1 cellular context compared by ENCODE assay signal in the genomic region with DNA sequence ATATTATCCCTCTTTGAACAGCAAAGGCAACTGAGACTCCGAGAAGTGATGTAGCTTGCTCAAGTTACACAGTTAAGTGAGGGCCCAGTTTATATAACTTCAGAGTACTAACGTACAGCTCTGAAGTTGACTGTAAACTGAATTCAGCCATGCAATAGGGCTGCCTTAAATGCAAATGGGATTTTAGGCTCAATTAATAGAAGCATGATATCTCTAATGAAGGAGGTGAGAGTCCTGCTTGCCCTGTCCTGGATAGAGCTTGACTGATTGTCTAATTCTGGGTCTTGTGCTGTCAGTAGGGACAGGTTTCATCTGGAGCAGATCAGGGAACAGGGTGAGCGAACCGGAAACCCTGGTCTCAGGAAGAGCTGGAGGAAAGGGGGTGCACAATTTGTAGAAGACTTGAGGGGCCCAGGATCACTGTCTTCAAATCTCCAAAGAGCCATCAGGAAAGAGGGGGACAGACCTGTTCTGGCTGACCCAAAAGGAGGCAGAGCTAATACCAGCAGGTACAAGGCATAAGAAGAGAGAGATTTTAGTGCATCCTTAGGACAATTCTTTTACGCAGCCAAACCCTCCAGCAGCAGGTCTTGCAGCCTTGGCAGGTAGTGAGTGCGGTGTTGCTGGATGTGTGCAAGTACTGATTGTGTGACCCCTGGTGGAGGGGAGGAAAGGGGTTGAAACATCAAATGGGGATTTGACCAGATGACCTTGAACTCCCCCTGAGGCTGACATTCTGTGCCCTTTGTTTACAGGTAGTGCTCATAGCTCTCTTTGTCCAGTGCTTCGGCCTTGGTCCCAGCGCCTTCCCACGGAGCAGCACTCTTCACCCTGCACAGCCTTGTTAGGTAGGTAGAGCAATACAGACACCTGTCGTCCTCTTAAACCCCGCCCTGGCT.
TF ChIP-seq lines count a peak whose summit lies in the region.

No MANE protein-coding gene starts in this region.

TF ChIP-seq in HepG2, 621 proteins besides CTCF, POLR2A, EP300 and RAD21 (continued from another document and continues in another):
- TF ChIP-seq, protein P1, sequence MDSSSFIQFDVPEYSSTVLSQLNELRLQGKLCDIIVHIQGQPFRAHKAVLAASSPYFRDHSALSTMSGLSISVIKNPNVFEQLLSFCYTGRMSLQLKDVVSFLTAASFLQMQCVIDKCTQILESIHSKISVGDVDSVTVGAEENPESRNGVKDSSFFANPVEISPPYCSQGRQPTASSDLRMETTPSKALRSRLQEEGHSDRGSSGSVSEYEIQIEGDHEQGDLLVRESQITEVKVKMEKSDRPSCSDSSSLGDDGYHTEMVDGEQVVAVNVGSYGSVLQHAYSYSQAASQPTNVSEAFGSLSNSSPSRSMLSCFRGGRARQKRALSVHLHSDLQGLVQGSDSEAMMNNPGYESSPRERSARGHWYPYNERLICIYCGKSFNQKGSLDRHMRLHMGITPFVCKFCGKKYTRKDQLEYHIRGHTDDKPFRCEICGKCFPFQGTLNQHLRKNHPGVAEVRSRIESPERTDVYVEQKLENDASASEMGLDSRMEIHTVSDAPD (CRISPR knock-in tag; IDR thresholded peaks at IDR 0.05), result no peak
- no peak; the same call in 1 of the 2 replicates for TF ChIP-seq ZNF556 (CRISPR knock-in tag; IDR thresholded peaks at IDR 0.05; ENCODE audit: borderline replicate concordance)
- TF ChIP-seq ZNF501 (CRISPR knock-in tag; IDR thresholded peaks at IDR 0.05), result no peak; the same call in 1 of the 2 replicates
- TF ChIP-seq, protein P2, sequence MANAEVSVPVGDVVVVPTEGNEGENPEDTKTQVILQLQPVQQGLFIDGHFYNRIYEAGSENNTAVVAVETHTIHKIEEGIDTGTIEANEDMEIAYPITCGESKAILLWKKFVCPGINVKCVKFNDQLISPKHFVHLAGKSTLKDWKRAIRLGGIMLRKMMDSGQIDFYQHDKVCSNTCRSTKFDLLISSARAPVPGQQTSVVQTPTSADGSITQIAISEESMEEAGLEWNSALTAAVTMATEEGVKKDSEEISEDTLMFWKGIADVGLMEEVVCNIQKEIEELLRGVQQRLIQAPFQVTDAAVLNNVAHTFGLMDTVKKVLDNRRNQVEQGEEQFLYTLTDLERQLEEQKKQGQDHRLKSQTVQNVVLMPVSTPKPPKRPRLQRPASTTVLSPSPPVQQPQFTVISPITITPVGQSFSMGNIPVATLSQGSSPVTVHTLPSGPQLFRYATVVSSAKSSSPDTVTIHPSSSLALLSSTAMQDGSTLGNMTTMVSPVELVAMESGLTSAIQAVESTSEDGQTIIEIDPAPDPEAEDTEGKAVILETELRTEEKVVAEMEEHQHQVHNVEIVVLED (CRISPR knock-in tag; IDR thresholded peaks at IDR 0.05; ENCODE audit: borderline replicate concordance), result no peak
- no peak for TF ChIP-seq ZNF256 (CRISPR knock-in tag; conservative IDR thresholded peaks at IDR 0.05)
- TF ChIP-seq, protein P3, sequence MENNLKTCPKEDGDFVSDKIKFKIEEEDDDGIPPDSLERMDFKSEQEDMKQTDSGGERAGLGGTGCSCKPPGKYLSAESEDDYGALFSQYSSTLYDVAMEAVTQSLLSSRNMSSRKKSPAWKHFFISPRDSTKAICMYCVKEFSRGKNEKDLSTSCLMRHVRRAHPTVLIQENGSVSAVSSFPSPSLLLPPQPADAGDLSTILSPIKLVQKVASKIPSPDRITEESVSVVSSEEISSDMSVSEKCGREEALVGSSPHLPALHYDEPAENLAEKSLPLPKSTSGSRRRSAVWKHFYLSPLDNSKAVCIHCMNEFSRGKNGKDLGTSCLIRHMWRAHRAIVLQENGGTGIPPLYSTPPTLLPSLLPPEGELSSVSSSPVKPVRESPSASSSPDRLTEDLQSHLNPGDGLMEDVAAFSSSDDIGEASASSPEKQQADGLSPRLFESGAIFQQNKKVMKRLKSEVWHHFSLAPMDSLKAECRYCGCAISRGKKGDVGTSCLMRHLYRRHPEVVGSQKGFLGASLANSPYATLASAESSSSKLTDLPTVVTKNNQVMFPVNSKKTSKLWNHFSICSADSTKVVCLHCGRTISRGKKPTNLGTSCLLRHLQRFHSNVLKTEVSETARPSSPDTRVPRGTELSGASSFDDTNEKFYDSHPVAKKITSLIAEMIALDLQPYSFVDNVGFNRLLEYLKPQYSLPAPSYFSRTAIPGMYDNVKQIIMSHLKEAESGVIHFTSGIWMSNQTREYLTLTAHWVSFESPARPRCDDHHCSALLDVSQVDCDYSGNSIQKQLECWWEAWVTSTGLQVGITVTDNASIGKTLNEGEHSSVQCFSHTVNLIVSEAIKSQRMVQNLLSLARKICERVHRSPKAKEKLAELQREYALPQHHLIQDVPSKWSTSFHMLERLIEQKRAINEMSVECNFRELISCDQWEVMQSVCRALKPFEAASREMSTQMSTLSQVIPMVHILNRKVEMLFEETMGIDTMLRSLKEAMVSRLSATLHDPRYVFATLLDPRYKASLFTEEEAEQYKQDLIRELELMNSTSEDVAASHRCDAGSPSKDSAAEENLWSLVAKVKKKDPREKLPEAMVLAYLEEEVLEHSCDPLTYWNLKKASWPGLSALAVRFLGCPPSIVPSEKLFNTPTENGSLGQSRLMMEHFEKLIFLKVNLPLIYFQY (CRISPR knock-in tag; IDR thresholded peaks at IDR 0.05; ENCODE audit: borderline replicate concordance), result no peak
- TF ChIP-seq, protein P4, sequence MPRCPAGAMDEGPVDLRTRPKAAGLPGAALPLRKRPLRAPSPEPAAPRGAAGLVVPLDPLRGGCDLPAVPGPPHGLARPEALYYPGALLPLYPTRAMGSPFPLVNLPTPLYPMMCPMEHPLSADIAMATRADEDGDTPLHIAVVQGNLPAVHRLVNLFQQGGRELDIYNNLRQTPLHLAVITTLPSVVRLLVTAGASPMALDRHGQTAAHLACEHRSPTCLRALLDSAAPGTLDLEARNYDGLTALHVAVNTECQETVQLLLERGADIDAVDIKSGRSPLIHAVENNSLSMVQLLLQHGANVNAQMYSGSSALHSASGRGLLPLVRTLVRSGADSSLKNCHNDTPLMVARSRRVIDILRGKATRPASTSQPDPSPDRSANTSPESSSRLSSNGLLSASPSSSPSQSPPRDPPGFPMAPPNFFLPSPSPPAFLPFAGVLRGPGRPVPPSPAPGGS (CRISPR knock-in tag; IDR thresholded peaks at IDR 0.05), result no peak; the same call in 1 of the 2 replicates
- no peak for TF ChIP-seq KDM6A (CRISPR knock-in tag; IDR thresholded peaks at IDR 0.05; ENCODE audit: low read depth)
- TF ChIP-seq, protein P5, sequence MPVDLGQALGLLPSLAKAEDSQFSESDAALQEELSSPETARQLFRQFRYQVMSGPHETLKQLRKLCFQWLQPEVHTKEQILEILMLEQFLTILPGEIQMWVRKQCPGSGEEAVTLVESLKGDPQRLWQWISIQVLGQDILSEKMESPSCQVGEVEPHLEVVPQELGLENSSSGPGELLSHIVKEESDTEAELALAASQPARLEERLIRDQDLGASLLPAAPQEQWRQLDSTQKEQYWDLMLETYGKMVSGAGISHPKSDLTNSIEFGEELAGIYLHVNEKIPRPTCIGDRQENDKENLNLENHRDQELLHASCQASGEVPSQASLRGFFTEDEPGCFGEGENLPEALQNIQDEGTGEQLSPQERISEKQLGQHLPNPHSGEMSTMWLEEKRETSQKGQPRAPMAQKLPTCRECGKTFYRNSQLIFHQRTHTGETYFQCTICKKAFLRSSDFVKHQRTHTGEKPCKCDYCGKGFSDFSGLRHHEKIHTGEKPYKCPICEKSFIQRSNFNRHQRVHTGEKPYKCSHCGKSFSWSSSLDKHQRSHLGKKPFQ (CRISPR knock-in tag; IDR thresholded peaks at IDR 0.05; ENCODE audit: insufficient replicate concordance), result no peak
- TF ChIP-seq, protein P6, sequence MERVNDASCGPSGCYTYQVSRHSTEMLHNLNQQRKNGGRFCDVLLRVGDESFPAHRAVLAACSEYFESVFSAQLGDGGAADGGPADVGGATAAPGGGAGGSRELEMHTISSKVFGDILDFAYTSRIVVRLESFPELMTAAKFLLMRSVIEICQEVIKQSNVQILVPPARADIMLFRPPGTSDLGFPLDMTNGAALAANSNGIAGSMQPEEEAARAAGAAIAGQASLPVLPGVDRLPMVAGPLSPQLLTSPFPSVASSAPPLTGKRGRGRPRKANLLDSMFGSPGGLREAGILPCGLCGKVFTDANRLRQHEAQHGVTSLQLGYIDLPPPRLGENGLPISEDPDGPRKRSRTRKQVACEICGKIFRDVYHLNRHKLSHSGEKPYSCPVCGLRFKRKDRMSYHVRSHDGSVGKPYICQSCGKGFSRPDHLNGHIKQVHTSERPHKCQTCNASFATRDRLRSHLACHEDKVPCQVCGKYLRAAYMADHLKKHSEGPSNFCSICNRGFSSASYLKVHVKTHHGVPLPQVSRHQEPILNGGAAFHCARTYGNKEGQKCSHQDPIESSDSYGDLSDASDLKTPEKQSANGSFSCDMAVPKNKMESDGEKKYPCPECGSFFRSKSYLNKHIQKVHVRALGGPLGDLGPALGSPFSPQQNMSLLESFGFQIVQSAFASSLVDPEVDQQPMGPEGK (CRISPR knock-in tag; IDR thresholded peaks at IDR 0.05), result peak; percentile 59; the same call in 1 of the 2 replicates
- TF ChIP-seq ZKSCAN5 (CRISPR knock-in tag; IDR thresholded peaks at IDR 0.05), result no peak
- TF ChIP-seq, protein P7, sequence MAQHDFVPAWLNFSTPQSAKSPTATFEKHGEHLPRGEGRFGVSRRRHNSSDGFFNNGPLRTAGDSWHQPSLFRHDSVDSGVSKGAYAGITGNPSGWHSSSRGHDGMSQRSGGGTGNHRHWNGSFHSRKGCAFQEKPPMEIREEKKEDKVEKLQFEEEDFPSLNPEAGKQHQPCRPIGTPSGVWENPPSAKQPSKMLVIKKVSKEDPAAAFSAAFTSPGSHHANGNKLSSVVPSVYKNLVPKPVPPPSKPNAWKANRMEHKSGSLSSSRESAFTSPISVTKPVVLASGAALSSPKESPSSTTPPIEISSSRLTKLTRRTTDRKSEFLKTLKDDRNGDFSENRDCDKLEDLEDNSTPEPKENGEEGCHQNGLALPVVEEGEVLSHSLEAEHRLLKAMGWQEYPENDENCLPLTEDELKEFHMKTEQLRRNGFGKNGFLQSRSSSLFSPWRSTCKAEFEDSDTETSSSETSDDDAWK (CRISPR knock-in tag; IDR thresholded peaks at IDR 0.05), result no peak
- no peak for TF ChIP-seq BHLHE40 (IDR thresholded peaks at IDR 0.05; ENCODE audit: low read length)
- peak; percentile 93 for TF ChIP-seq RXRA (CRISPR knock-in tag; IDR thresholded peaks at IDR 0.05)
- TF ChIP-seq, protein P8, sequence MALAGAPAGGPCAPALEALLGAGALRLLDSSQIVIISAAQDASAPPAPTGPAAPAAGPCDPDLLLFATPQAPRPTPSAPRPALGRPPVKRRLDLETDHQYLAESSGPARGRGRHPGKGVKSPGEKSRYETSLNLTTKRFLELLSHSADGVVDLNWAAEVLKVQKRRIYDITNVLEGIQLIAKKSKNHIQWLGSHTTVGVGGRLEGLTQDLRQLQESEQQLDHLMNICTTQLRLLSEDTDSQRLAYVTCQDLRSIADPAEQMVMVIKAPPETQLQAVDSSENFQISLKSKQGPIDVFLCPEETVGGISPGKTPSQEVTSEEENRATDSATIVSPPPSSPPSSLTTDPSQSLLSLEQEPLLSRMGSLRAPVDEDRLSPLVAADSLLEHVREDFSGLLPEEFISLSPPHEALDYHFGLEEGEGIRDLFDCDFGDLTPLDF (CRISPR knock-in tag; IDR thresholded peaks at IDR 0.05), result no peak
- TF ChIP-seq CENPX (CRISPR knock-in tag; IDR thresholded peaks at IDR 0.05), result no peak
- TF ChIP-seq SIN3A (IDR thresholded peaks at IDR 0.05; ENCODE audit: borderline replicate concordance, low read depth, low read length), result no peak
- peak; percentile 33; the same call in 1 of the 2 replicates for TF ChIP-seq MIER2 (CRISPR knock-in tag; IDR thresholded peaks at IDR 0.05)
- TF ChIP-seq BRD4 (CRISPR knock-in tag; IDR thresholded peaks at IDR 0.05), result no peak
- TF ChIP-seq NR2C2 (CRISPR knock-in tag; IDR thresholded peaks at IDR 0.05; ENCODE audit: borderline replicate concordance), result peak; percentile 89
- no peak for TF ChIP-seq HOXA7 (CRISPR knock-in tag; IDR thresholded peaks at IDR 0.05)
- TF ChIP-seq ZNF44 (CRISPR knock-in tag; IDR thresholded peaks at IDR 0.05), result no peak
- TF ChIP-seq, protein P9, sequence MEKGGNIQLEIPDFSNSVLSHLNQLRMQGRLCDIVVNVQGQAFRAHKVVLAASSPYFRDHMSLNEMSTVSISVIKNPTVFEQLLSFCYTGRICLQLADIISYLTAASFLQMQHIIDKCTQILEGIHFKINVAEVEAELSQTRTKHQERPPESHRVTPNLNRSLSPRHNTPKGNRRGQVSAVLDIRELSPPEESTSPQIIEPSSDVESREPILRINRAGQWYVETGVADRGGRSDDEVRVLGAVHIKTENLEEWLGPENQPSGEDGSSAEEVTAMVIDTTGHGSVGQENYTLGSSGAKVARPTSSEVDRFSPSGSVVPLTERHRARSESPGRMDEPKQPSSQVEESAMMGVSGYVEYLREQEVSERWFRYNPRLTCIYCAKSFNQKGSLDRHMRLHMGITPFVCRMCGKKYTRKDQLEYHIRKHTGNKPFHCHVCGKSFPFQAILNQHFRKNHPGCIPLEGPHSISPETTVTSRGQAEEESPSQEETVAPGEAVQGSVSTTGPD (CRISPR knock-in tag; IDR thresholded peaks at IDR 0.05), result no peak
- no peak for TF ChIP-seq MED13 (CRISPR knock-in tag; IDR thresholded peaks at IDR 0.05)
- TF ChIP-seq, protein P10, sequence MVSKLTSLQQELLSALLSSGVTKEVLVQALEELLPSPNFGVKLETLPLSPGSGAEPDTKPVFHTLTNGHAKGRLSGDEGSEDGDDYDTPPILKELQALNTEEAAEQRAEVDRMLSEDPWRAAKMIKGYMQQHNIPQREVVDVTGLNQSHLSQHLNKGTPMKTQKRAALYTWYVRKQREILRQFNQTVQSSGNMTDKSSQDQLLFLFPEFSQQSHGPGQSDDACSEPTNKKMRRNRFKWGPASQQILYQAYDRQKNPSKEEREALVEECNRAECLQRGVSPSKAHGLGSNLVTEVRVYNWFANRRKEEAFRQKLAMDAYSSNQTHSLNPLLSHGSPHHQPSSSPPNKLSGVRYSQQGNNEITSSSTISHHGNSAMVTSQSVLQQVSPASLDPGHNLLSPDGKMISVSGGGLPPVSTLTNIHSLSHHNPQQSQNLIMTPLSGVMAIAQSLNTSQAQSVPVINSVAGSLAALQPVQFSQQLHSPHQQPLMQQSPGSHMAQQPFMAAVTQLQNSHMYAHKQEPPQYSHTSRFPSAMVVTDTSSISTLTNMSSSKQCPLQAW (CRISPR knock-in tag; IDR thresholded peaks at IDR 0.05), result peak; percentile 46
- no peak for TF ChIP-seq CBX2 (IDR thresholded peaks at IDR 0.05; ENCODE audit: low read depth, low read length)
- no peak for TF ChIP-seq CBX2 (CRISPR knock-in tag; IDR thresholded peaks at IDR 0.05; ENCODE audit: low read depth)
- no peak for TF ChIP-seq ZNF224 (CRISPR knock-in tag; IDR thresholded peaks at IDR 0.05)
- 0 out of 2 replicates have a peak, but pooled peaks have one; percentile 81 for TF ChIP-seq ZNF607 (CRISPR knock-in tag; IDR thresholded peaks at IDR 0.05; ENCODE audit: borderline replicate concordance)
- TF ChIP-seq FOXJ3 (CRISPR knock-in tag; IDR thresholded peaks at IDR 0.05; ENCODE audit: borderline replicate concordance), result peak; percentile 72; the same call in 1 of the 2 replicates
- TF ChIP-seq RXRB (CRISPR knock-in tag; IDR thresholded peaks at IDR 0.05; ENCODE audit: borderline replicate concordance), result peak; percentile 87
- TF ChIP-seq FOXM1 (CRISPR knock-in tag; IDR thresholded peaks at IDR 0.05), result no peak
- TF ChIP-seq ZSCAN30 (CRISPR knock-in tag; IDR thresholded peaks at IDR 0.05), result no peak
- no peak for TF ChIP-seq ZNF138 (CRISPR knock-in tag; IDR thresholded peaks at IDR 0.05; ENCODE audit: low read depth)
- TF ChIP-seq ZKSCAN1 (IDR thresholded peaks at IDR 0.05; ENCODE audit: low read length), result no peak
- no peak for TF ChIP-seq JARID2 (CRISPR knock-in tag; IDR thresholded peaks at IDR 0.05; ENCODE audit: insufficient replicate concordance)
- no peak for TF ChIP-seq NPAS2 (CRISPR knock-in tag; IDR thresholded peaks at IDR 0.05; ENCODE audit: borderline replicate concordance)
- peak; percentile 65; the same call in 1 of the 2 replicates for TF ChIP-seq ZFX (CRISPR knock-in tag; IDR thresholded peaks at IDR 0.05; ENCODE audit: low read depth)
